ENCODE assay signal across 11 cellular contexts in the genomic region with DNA sequence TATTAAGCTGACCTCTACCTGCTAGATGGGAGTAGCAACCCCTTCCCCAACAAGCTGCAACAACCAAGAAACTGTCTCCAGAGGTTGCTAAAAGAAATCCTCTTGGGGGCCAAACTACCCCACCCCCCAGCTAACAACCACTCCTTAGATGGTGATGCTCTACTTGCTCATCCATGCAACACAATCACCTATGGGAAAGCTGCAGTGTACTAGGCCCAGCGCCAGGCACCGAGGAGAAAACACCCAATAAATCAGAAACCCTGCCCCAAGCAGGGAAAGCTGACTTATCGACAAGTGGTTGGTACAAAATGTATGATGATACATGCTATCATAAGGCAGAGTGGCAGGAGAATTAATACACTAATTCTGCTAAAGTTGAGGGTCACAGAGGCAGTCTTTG. TPM values are rescaled to one million over a fixed set of nuclear protein-coding genes. Genes with fewer than 3 reads are reported as not detected.
A peak's percentile ranks its signal among the peaks of the same experiment; 100 is the strongest.
DNase-seq lines count a peak whose midpoint lies in the region; ATAC-seq and TF ChIP-seq lines count a peak whose summit lies in the region.
"Had no signal": no experiment of that assay in that cellular context is flagged by ENCODE, and none has a peak within 500 bp of the region (broad histone marks: within the 10 kb centered on the region; RNA-seq: fewer than 3 reads in every experiment).

No MANE protein-coding gene starts in this region.

- H3K27ac ChIP-seq in IMR-90 (ENCODE audit: insufficient read depth, low read length) (no peak overlapping the region), prostate gland (peak overlapping the region; percentile 66 to 77)

- no peak overlapping the region for H2AFZ ChIP-seq in IMR-90 (replicated peaks; ENCODE audit: low read length, poor library complexity)

- H3K9ac ChIP-seq in IMR-90 (ENCODE audit: low read depth, low read length), result no peak overlapping the region

- peaks cover 14% of the 10 kb centered on the region; the same call in 1 of the 2 replicates for H4K20me1 ChIP-seq in IMR-90 (ENCODE audit: insufficient read depth, low read length)

- H4K91ac ChIP-seq in IMR-90 (ENCODE audit: insufficient read depth, low read depth, low read length), result no peak overlapping the region

- H3K9me3 ChIP-seq in IMR-90 (ENCODE audit: control insufficient read depth, insufficient read depth, low read length) (no peaks in the 10 kb centered on the region), prostate gland (no peaks in the 10 kb centered on the region)
- H3K9me3 ChIP-seq: stomach had no signal

- no peak overlapping the region for H3K18ac ChIP-seq in IMR-90 (ENCODE audit: low read depth, low read length)

- no peak for DNase-seq in activated CD4-positive, alpha-beta memory T cell treated with anti-CD3 and anti-CD28 coated beads for 36 hours
- no peak for DNase-seq in activated CD4-positive, alpha-beta memory T cell treated with anti-CD3 and anti-CD28 coated beads, Interleukin-2, amount 10 ng/mL, durations not matched to agents 7 days and 5 days
- DNase-seq in IMR-90 (no peak), prostate gland (ENCODE audit: low spot score) (no peak), NCI-H2029 treated with DMSO at 0.1 percent for 48 hours (lab: John Stamatoyannopoulos, UW) (no peak)
- DNase-seq in activated naive CD8-positive, alpha-beta T cell treated with anti-CD3 and anti-CD28 coated beads for 36 hours, result no peak
- DNase-seq in central memory CD4-positive, alpha-beta T cell, result no peak
- DNase-seq: small intestine, stomach had no signal

- no peak overlapping the region for H2BK120ac ChIP-seq in IMR-90 (ENCODE audit: low read depth, low read length)

- no peak overlapping the region for H3K4me3 ChIP-seq in IMR-90 (ENCODE audit: insufficient read depth, low read depth, low read length)
- H3K4me3 ChIP-seq in prostate gland, result no peak overlapping the region
- H3K4me3 ChIP-seq: lung, stomach had no signal

- H3K36me3 ChIP-seq in IMR-90 (ENCODE audit: control insufficient read depth, insufficient read depth, low read length) (no peaks in the 10 kb centered on the region), prostate gland (no peaks in the 10 kb centered on the region)
- H3K36me3 ChIP-seq: stomach had no signal

- POLR2A ChIA-PET in activated CD4-positive, alpha-beta memory T cell treated with anti-CD3 and anti-CD28 coated beads for 36 hours (lab: Charles Lee), result interaction anchor here (0.9 to 3.4 kb wide), 5 partner anchors 16 to 28 kb away, joined by 3 to 20 read pairs (median 6); a partner anchor contains a TSS
- POLR2A ChIA-PET in activated CD4-positive, alpha-beta memory T cell treated with anti-CD3 and anti-CD28 coated beads, Interleukin-2, amount 10 ng/mL, durations not matched to agents 7 days and 5 days (lab: Charles Lee), result interaction anchor here (0.7 to 1.1 kb wide), 2 partner anchors 19 to 78 kb away, joined by 3 read pairs; no protein-coding TSS in a partner anchor
- POLR2A ChIA-PET in IMR-90 (lab: Charles Lee; ENCODE audit: unreplicated experiment), result interaction anchor here (0.6 kb wide), 1 partner anchor 27 kb away, joined by 3 read pairs; no protein-coding TSS in a partner anchor

- dilution Hi-C loops in IMR-90 (cut with HindIII; ENCODE audit: low sequenced_read_pairs, unreplicated experiment), result no loop called here

- H3K27me3 Mint-ChIP-seq in activated CD4-positive, alpha-beta memory T cell treated with anti-CD3 and anti-CD28 coated beads for 36 hours, result no peaks in the 10 kb centered on the region
- H3K27me3 Mint-ChIP-seq in activated CD4-positive, alpha-beta memory T cell treated with anti-CD3 and anti-CD28 coated beads, Interleukin-2, amount 10 ng/mL, durations not matched to agents 7 days and 5 days, result no peaks in the 10 kb centered on the region
- no peaks in the 10 kb centered on the region for H3K27me3 Mint-ChIP-seq in activated naive CD8-positive, alpha-beta T cell treated with anti-CD3 and anti-CD28 coated beads for 36 hours

- H2BK15ac ChIP-seq in IMR-90 (ENCODE audit: low read depth, low read length), result no peak overlapping the region

- peaks cover 6% of the 10 kb centered on the region for H3K9me1 ChIP-seq in IMR-90 (ENCODE audit: insufficient read depth, low read length)

- no peak overlapping the region for H3K4ac ChIP-seq in IMR-90 (ENCODE audit: low read depth, low read length)

- no peak overlapping the region for H3K4me3 Mint-ChIP-seq in activated CD4-positive, alpha-beta memory T cell treated with anti-CD3 and anti-CD28 coated beads for 36 hours
- no peak overlapping the region for H3K4me3 Mint-ChIP-seq in activated CD4-positive, alpha-beta memory T cell treated with anti-CD3 and anti-CD28 coated beads, Interleukin-2, amount 10 ng/mL, durations not matched to agents 7 days and 5 days
- H3K4me3 Mint-ChIP-seq in activated naive CD8-positive, alpha-beta T cell treated with anti-CD3 and anti-CD28 coated beads for 36 hours, result no peak overlapping the region

- WGBS in IMR-90 (ENCODE audit: extremely low coverage in 2 of 2, insufficient read length in 1 of 2), 2 experiments, result no CpG with 5 or more reads among the region's 3 CpGs
- 51% methylated on average over 3 of the region's 3 CpGs for WGBS in prostate gland

- in situ Hi-C loops in IMR-90 (cut with MboI; ENCODE audit: low sequenced_read_pairs), result no loop called here

- H4K8ac ChIP-seq in IMR-90 (ENCODE audit: low read depth in 2 of 2, low read length in 2 of 2), result no peak overlapping the region

- H3K27me3 ChIP-seq in IMR-90 (ENCODE audit: control insufficient read depth, insufficient read depth, low read length), result no peaks in the 10 kb centered on the region
- no peaks in the 10 kb centered on the region for H3K27me3 ChIP-seq in prostate gland (replicated peaks; ENCODE audit: insufficient read depth)
- H3K27me3 ChIP-seq: stomach had no signal

- no peak overlapping the region for H3K4me2 ChIP-seq in IMR-90 (ENCODE audit: low read depth, low read length)

- TF ChIP-seq CTCF in IMR-90 (conservative IDR thresholded peaks at IDR 0.05; ENCODE audit: low read depth, low read length), result no peak
- TF ChIP-seq CTCF in prostate gland (IDR thresholded peaks at IDR 0.05), result no peak

- CTCF ChIA-PET in activated CD4-positive, alpha-beta memory T cell treated with anti-CD3 and anti-CD28 coated beads for 36 hours (lab: Charles Lee), result no interaction called here
- CTCF ChIA-PET in activated CD4-positive, alpha-beta memory T cell treated with anti-CD3 and anti-CD28 coated beads, Interleukin-2, amount 10 ng/mL, durations not matched to agents 7 days and 5 days (lab: Charles Lee), result no interaction called here
- CTCF ChIA-PET in IMR-90 (lab: Yijun Ruan, JAX), result interaction anchor here (1.0 kb wide), 1 partner anchor 8 kb away, joined by 3 read pairs; no protein-coding TSS in a partner anchor

- TF ChIP-seq RAD21 in IMR-90 (IDR thresholded peaks at IDR 0.05; ENCODE audit: low read length), result no peak

- H3K56ac ChIP-seq in IMR-90 (ENCODE audit: extremely low read depth, insufficient read depth, low read length), result no peak overlapping the region

- H3K79me1 ChIP-seq in IMR-90 (ENCODE audit: low read depth in 1 of 2, low read length in 2 of 2), result peaks cover 21 to 41% of the 10 kb centered on the region in 2 experiments

- peak; percentile 25; the same call in 1 of the 2 replicates for ATAC-seq in IMR-90 (ENCODE audit: low read depth)
- ATAC-seq in GM18511 (IDR thresholded peaks at IDR 0.05; ENCODE audit: unreplicated experiment), result no peak

- no peak overlapping the region for H3K23ac ChIP-seq in IMR-90 (ENCODE audit: low read depth, low read length)

- no peak overlapping the region for H3K14ac ChIP-seq in IMR-90 (replicated peaks; ENCODE audit: low read depth, low read length)

- H3K36me3 Mint-ChIP-seq in activated CD4-positive, alpha-beta memory T cell treated with anti-CD3 and anti-CD28 coated beads for 36 hours, result peaks cover 12% of the 10 kb centered on the region
- H3K36me3 Mint-ChIP-seq in activated CD4-positive, alpha-beta memory T cell treated with anti-CD3 and anti-CD28 coated beads, Interleukin-2, amount 10 ng/mL, durations not matched to agents 7 days and 5 days (ENCODE audit: low read depth), result peaks cover 10% of the 10 kb centered on the region
- H3K36me3 Mint-ChIP-seq in activated naive CD8-positive, alpha-beta T cell treated with anti-CD3 and anti-CD28 coated beads for 36 hours, result peaks cover 21% of the 10 kb centered on the region

- peaks cover 52% of the 10 kb centered on the region for H3K4me1 Mint-ChIP-seq in activated CD4-positive, alpha-beta memory T cell treated with anti-CD3 and anti-CD28 coated beads for 36 hours (ENCODE audit: low read depth)
- peaks cover 36% of the 10 kb centered on the region for H3K4me1 Mint-ChIP-seq in activated CD4-positive, alpha-beta memory T cell treated with anti-CD3 and anti-CD28 coated beads, Interleukin-2, amount 10 ng/mL, durations not matched to agents 7 days and 5 days
- H3K4me1 Mint-ChIP-seq in activated naive CD8-positive, alpha-beta T cell treated with anti-CD3 and anti-CD28 coated beads for 36 hours, result peaks cover 30% of the 10 kb centered on the region

- no peak overlapping the region for H2BK5ac ChIP-seq in IMR-90 (ENCODE audit: low read depth, low read length, poor library complexity, severe bottlenecking)

- no peaks in the 10 kb centered on the region for H3K9me3 Mint-ChIP-seq in activated CD4-positive, alpha-beta memory T cell treated with anti-CD3 and anti-CD28 coated beads for 36 hours
- H3K9me3 Mint-ChIP-seq in activated CD4-positive, alpha-beta memory T cell treated with anti-CD3 and anti-CD28 coated beads, Interleukin-2, amount 10 ng/mL, durations not matched to agents 7 days and 5 days, result no peaks in the 10 kb centered on the region
- H3K9me3 Mint-ChIP-seq in activated naive CD8-positive, alpha-beta T cell treated with anti-CD3 and anti-CD28 coated beads for 36 hours, result no peaks in the 10 kb centered on the region

- no peak overlapping the region for H4K5ac ChIP-seq in IMR-90 (ENCODE audit: low read depth, low read length)

- no peak overlapping the region for H2BK20ac ChIP-seq in IMR-90 (ENCODE audit: low read depth, low read length)

- BruUV-seq in IMR-90 (replicated peaks; lab: Mats Ljungman, UMichigan), result no TSS peak

- H3K27ac Mint-ChIP-seq in activated CD4-positive, alpha-beta memory T cell treated with anti-CD3 and anti-CD28 coated beads for 36 hours, result peak overlapping the region; percentile 71
- no peak overlapping the region for H3K27ac Mint-ChIP-seq in activated CD4-positive, alpha-beta memory T cell treated with anti-CD3 and anti-CD28 coated beads, Interleukin-2, amount 10 ng/mL, durations not matched to agents 7 days and 5 days
- H3K27ac Mint-ChIP-seq in activated naive CD8-positive, alpha-beta T cell treated with anti-CD3 and anti-CD28 coated beads for 36 hours, result peak overlapping the region; percentile 72

- intact Hi-C loops in activated CD4-positive, alpha-beta memory T cell treated with anti-CD3 and anti-CD28 coated beads for 36 hours (cut with micrococcal nuclease), result loop anchor here (1.0 to 5.0 kb wide), 4 partner anchors 16 to 533 kb away; no protein-coding TSS in a partner anchor
- intact Hi-C loops in IMR-90 (cut with micrococcal nuclease) (no loop called here), prostate gland (cut with DNase I) (no loop called here)

- TF ChIP-seq POLR2A in IMR-90 (IDR thresholded peaks at IDR 0.05; ENCODE audit: low read depth, low read length) (no peak), prostate gland (IDR thresholded peaks at IDR 0.05) (no peak)

- H2AK9ac ChIP-seq in IMR-90 (replicated peaks; ENCODE audit: low read depth, low read length, poor library complexity), result no peak overlapping the region

- no peak overlapping the region for H2AK5ac ChIP-seq in IMR-90 (ENCODE audit: low read depth, low read length)

- H3K4me1 ChIP-seq in IMR-90 (ENCODE audit: control insufficient read depth, insufficient read depth, low read length) (peaks cover 11% of the 10 kb centered on the region), prostate gland (replicated peaks) (peaks cover 8% of the 10 kb centered on the region)

RNA-seq across cellular contexts. Expression of a gene that starts 17.3 kb away (rescaled TPM):
- total RNA-seq in activated CD4-positive, alpha-beta memory T cell treated with anti-CD3 and anti-CD28 coated beads for 36 hours, result 1 to 10 TPM; 7.5 to 7.9 TPM
- total RNA-seq in activated CD4-positive, alpha-beta memory T cell treated with anti-CD3 and anti-CD28 coated beads, Interleukin-2, amount 10 ng/mL, durations not matched to agents 7 days and 5 days, result 1 to 10 TPM; 7.3 to 7.8 TPM
- total RNA-seq in IMR-90 (2012; rRNA removed) (11.7 and 13.6 TPM in 2 replicates), prostate gland (10 to 100 TPM; 14.4 to 41.6 TPM)
- polyA plus RNA-seq in IMR-90 (2012; rRNA removed), result 5.6 and 7.4 TPM in 2 replicates
- 1.5 and 2.8 TPM in 2 replicates for polyA plus RNA-seq in IMR-90 (2012; cell fraction: cytosol; rRNA removed)
- polyA plus RNA-seq in IMR-90 (2012; cell fraction: nucleus; rRNA removed; ENCODE audit: low replicate concordance), result 1.7 and 12.1 TPM in 2 replicates
- 10 to 100 TPM; 12.6 to 14.5 TPM for total RNA-seq in activated naive CD8-positive, alpha-beta T cell treated with anti-CD3 and anti-CD28 coated beads for 36 hours
